ENCODE assay signal across 6 cellular contexts in the genomic region with DNA sequence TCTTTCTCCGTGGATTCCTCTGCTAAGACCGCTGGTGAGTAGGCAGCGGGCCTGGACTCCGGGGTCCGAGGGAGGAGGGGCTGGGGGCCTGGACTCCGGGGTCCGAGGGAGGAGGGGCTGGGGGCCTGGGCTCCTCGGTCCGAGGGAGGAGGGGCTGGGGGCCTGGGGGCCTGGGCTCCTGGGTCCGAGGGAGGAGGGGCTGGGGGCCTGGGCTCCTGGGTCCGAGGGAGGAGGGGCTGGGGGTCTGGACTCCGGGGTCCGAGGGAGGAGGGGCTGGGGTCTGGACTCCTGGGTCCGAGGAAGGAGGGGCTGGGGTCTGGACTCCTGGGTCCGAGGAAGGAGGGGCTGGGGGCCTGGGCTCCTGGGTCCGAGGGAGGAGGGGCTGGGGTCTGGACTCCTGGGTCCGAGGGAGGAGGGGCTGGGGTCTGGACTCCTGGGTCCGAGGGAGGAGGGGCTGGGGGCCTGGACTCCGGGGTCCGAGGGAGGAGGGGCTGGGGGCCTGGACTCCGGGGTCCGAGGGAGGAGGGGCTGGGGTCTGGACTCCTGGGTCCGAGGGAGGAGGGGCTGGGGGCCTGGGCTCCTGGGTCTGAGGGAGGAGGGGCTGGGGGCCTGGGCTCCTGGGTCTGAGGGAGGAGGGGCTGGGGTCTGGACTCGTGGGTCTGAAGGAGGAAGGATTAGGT. TPM values are rescaled to one million over a fixed set of nuclear protein-coding genes. Genes with fewer than 3 reads are reported as not detected.
A peak's percentile ranks its signal among the peaks of the same experiment; 100 is the strongest.
DNase-seq lines count a peak whose midpoint lies in the region; ATAC-seq and TF ChIP-seq lines count a peak whose summit lies in the region.
"Not testable (repeated sequence)": the region's sequence is repeated elsewhere in the genome, so short reads cannot be mapped to it uniquely, and the experiment has no call there.

No MANE protein-coding gene starts in this region.

- H3K27ac Mint-ChIP-seq in activated naive CD4-positive, alpha-beta T cell treated with anti-CD3 and anti-CD28 coated beads, Interleukin-2, amount 50 U/mL, for 72 hours, result peak overlapping the region; percentile 29 to 98

- not testable (repeated sequence) for H2BK5ac ChIP-seq in mesenchymal stem cell (ENCODE audit: low read depth, low read length, poor library complexity, severe bottlenecking)

- peaks cover 20% of the 10 kb centered on the region for H3K79me1 ChIP-seq in mesenchymal stem cell (replicated peaks; ENCODE audit: low read length, poor library complexity, severe bottlenecking)

- H3K27me3 ChIP-seq in mesenchymal stem cell (ENCODE audit: control insufficient read depth in 1 of 2, insufficient read depth in 1 of 2, low read length in 2 of 2), result not testable (repeated sequence)

- H3K9me3 ChIP-seq in mesenchymal stem cell (ENCODE audit: control insufficient read depth, low read length), result not testable (repeated sequence)

- not testable (repeated sequence) for H2BK15ac ChIP-seq in mesenchymal stem cell (ENCODE audit: low read depth, poor library complexity, severe bottlenecking)

- peaks cover 23 to 27% of the 10 kb centered on the region in 2 experiments for H3K36me3 ChIP-seq in mesenchymal stem cell (ENCODE audit: control insufficient read depth in 1 of 2, insufficient read depth in 2 of 2, low read depth in 1 of 2, low read length in 2 of 2)

- peak overlapping the region in 1 of 2 experiments; percentile 95 for H3K14ac ChIP-seq in mesenchymal stem cell (ENCODE audit: low read length in 2 of 2)

- not testable (repeated sequence) for H2AFZ ChIP-seq in mesenchymal stem cell (ENCODE audit: low read depth, low read length)

- H3K9me3 Mint-ChIP-seq in activated naive CD4-positive, alpha-beta T cell treated with anti-CD3 and anti-CD28 coated beads, Interleukin-2, amount 50 U/mL, for 72 hours, result not testable (repeated sequence)

- peaks cover 21% of the 10 kb centered on the region for H3K4me1 ChIP-seq in mesenchymal stem cell (ENCODE audit: control insufficient read depth, insufficient read depth, low read depth, low read length)

- H3K9ac ChIP-seq in mesenchymal stem cell (ENCODE audit: low read length), result peak overlapping the region; percentile 98

- H3K4me3 ChIP-seq in AG10803 (ENCODE audit: low read length), result peak overlapping the region; percentile 99
- peak overlapping the region; percentile 74 for H3K4me3 ChIP-seq in NB4 (ENCODE audit: low read depth, low read length)
- peak overlapping the region; percentile 92 for H3K4me3 ChIP-seq in epithelial cell of proximal tubule (ENCODE audit: low read depth, low read length)
- H3K4me3 ChIP-seq in mesenchymal stem cell (ENCODE audit: insufficient read depth in 1 of 2, low read depth in 1 of 2, low read length in 2 of 2), result peak overlapping the region; percentile 73 to 88
- peak overlapping the region; percentile 61 to 81 (median 73) for H3K4me3 ChIP-seq in skin epidermis

- H3K27ac ChIP-seq in mesenchymal stem cell (ENCODE audit: low read length, poor library complexity, severe bottlenecking) (peak overlapping the region; percentile 55), skin epidermis (peak overlapping the region in 20 of 21 experiments; percentile 29 to 95 (median 88))

- H3K4ac ChIP-seq in mesenchymal stem cell (ENCODE audit: low read depth in 1 of 2, low read length in 2 of 2), result peak overlapping the region in 1 of 2 experiments; percentile 61

- H2AK5ac ChIP-seq in mesenchymal stem cell (ENCODE audit: low read length, severe bottlenecking), result not testable (repeated sequence)

- peaks cover 21 to 38% of the 10 kb centered on the region in 2 donors for H3K36me3 Mint-ChIP-seq in activated naive CD4-positive, alpha-beta T cell treated with anti-CD3 and anti-CD28 coated beads, Interleukin-2, amount 50 U/mL, for 72 hours

- ATAC-seq in activated naive CD4-positive, alpha-beta T cell treated with anti-CD3 and anti-CD28 coated beads, Interleukin-2, amount 50 U/mL, for 72 hours, result not testable (repeated sequence)

- DNase-seq in AG10803 (ENCODE audit: low read depth); NB4 (ENCODE audit: low read depth); activated naive CD4-positive, alpha-beta T cell treated with anti-CD3 and anti-CD28 coated beads, Interleukin-2, amount 50 U/mL, for 72 hours (ENCODE audit: low spot score in 2 of 2); epithelial cell of proximal tubule (ENCODE audit: low read depth); mesenchymal stem cell: not testable (repeated sequence)

- H3K4me2 ChIP-seq in mesenchymal stem cell (ENCODE audit: low read length, poor library complexity, severe bottlenecking), result peak overlapping the region; percentile 50

- not testable (repeated sequence) for TF ChIP-seq CTCF in AG10803 (conservative IDR thresholded peaks at IDR 0.05; ENCODE audit: low read length); NB4 (IDR thresholded peaks at IDR 0.05; ENCODE audit: low read depth, low read length); epithelial cell of proximal tubule (conservative IDR thresholded peaks at IDR 0.05; ENCODE audit: low read depth, low read length)

- 15% methylated on average over 24 of the region's 24 CpGs for WGBS in mesenchymal stem cell

- H4K8ac ChIP-seq in mesenchymal stem cell (ENCODE audit: low read length), result peak overlapping the region; percentile 83

- peak overlapping the region in 1 of 2 experiments; percentile 93 for H3K18ac ChIP-seq in mesenchymal stem cell (ENCODE audit: low read depth in 1 of 2, low read length in 2 of 2)

- H2BK12ac ChIP-seq in mesenchymal stem cell (ENCODE audit: low read length in 2 of 2), result peak overlapping the region; percentile 24 to 40

- H4K91ac ChIP-seq in mesenchymal stem cell (ENCODE audit: low read length), result peak overlapping the region; percentile 86

- not testable (repeated sequence) for TF ChIP-seq POLR2A in NB4 (IDR thresholded peaks at IDR 0.05; ENCODE audit: extremely low read depth, insufficient read length)

- H3K23ac ChIP-seq in mesenchymal stem cell (ENCODE audit: low read length in 2 of 2), result not testable (repeated sequence)

- H2BK120ac ChIP-seq in mesenchymal stem cell (ENCODE audit: low read depth, low read length), result peak overlapping the region; percentile 88

RNA-seq across cellular contexts. Expression of a gene that starts 2.3 kb away (rescaled TPM):
- 10 to 100 TPM; 33.1 to 89.8 TPM for total RNA-seq in activated naive CD4-positive, alpha-beta T cell treated with anti-CD3 and anti-CD28 coated beads, Interleukin-2, amount 50 U/mL, for 72 hours
- 48.7 and 59.5 TPM in 2 replicates for total RNA-seq in epithelial cell of proximal tubule
- polyA plus RNA-seq in mesenchymal stem cell (2013, experiment 1 of 2), result 318 TPM
- 307 TPM for polyA plus RNA-seq in mesenchymal stem cell (2013, experiment 2 of 2)

RNA-seq across cellular contexts. Expression of a gene that starts 12.1 kb away (rescaled TPM):
- total RNA-seq in activated naive CD4-positive, alpha-beta T cell treated with anti-CD3 and anti-CD28 coated beads, Interleukin-2, amount 50 U/mL, for 72 hours, result under 1 TPM in 1 of 2 donors, not detected in 1; 0.10 TPM
- total RNA-seq in epithelial cell of proximal tubule, result 1.3 TPM in 1 of 2 replicates, not detected in the other
- 0.03 TPM for polyA plus RNA-seq in mesenchymal stem cell (2013, experiment 1 of 2)
- 0.05 TPM for polyA plus RNA-seq in mesenchymal stem cell (2013, experiment 2 of 2)

RNA-seq across cellular contexts. Expression of a gene that starts 39.1 kb away (rescaled TPM):
- total RNA-seq in activated naive CD4-positive, alpha-beta T cell treated with anti-CD3 and anti-CD28 coated beads, Interleukin-2, amount 50 U/mL, for 72 hours, result not detected
- not detected in 2 replicates for total RNA-seq in epithelial cell of proximal tubule
- 0.03 TPM for polyA plus RNA-seq in mesenchymal stem cell (2013, experiment 1 of 2)
- polyA plus RNA-seq in mesenchymal stem cell (2013, experiment 2 of 2), result 0.03 TPM

RNA-seq across cellular contexts. Expression of a gene that starts 45.8 kb away (rescaled TPM):
- not detected for total RNA-seq in activated naive CD4-positive, alpha-beta T cell treated with anti-CD3 and anti-CD28 coated beads, Interleukin-2, amount 50 U/mL, for 72 hours
- total RNA-seq in epithelial cell of proximal tubule, result not detected in 2 replicates
- polyA plus RNA-seq in mesenchymal stem cell (2013, experiment 1 of 2), result not detected
- not detected for polyA plus RNA-seq in mesenchymal stem cell (2013, experiment 2 of 2)
